Comparison of ENCODE assay signal across 18 cellular contexts in genomic region chr12:49944718-49945117, GRCh38. TPM values are rescaled to one million over a fixed set of nuclear protein-coding genes. Genes with fewer than 3 reads are reported as not detected.
DNase-seq lines count a peak whose midpoint lies in the region; ATAC-seq, FAIRE-seq and TF ChIP-seq lines count a peak whose summit lies in the region.
"Had no signal": no experiment of that assay in that cellular context is flagged by ENCODE, and none has a peak within 500 bp of the region (broad histone marks: within the 10 kb centered on the region; RNA-seq: fewer than 3 reads in every experiment).

No MANE protein-coding gene starts in this region.

- H3K36me3 Mint-ChIP-seq in natural killer cell treated with Interleukin-12 subunit alpha and Interleukin-12 subunit beta and Interleukin-15 and Interleukin-18, amount 100 ng/mL, for 72 hours = no peaks in the 10 kb centered on the region
- H3K36me3 Mint-ChIP-seq in natural killer cell = no peaks in the 10 kb centered on the region
- H3K36me3 Mint-ChIP-seq in immature natural killer cell = no peaks in the 10 kb centered on the region
- H3K36me3 Mint-ChIP-seq: stimulated activated memory B cell treated with anti-CD40 and anti-IgM and Interleukin-4, amounts not matched to agents 10 μg/mL and 1 μg/mL and 100 μg/mL, for 72 hours had no signal

- H3K4me3 ChIP-seq in RWPE2 (ENCODE audit: severe bottlenecking) (no peak overlapping the region), vagina (no peak overlapping the region)
- H3K4me3 ChIP-seq: mucosa of descending colon had no signal

- peaks cover 0 to 14% of the 10 kb centered on the region in 2 donors for H3K27me3 Mint-ChIP-seq in natural killer cell treated with Interleukin-12 subunit alpha and Interleukin-12 subunit beta and Interleukin-15 and Interleukin-18, amount 100 ng/mL, for 72 hours
- H3K27me3 Mint-ChIP-seq in natural killer cell (ENCODE audit: low read depth in 2 of 2) (peaks cover 12 to 15% of the 10 kb centered on the region in 2 donors), immature natural killer cell (ENCODE audit: low read depth in 3 of 3) (peaks cover 0 to 5% (median under 1%) of the 10 kb centered on the region in 3 donors)

- peak overlapping the region; percentile 80 for H3K4me3 Mint-ChIP-seq in natural killer cell treated with Interleukin-12 subunit alpha and Interleukin-12 subunit beta and Interleukin-15 and Interleukin-18, amount 100 ng/mL, for 72 hours
- no peak overlapping the region for H3K4me3 Mint-ChIP-seq in natural killer cell
- peak overlapping the region in 3 of 5 donors; percentile 87 to 89 (median 87) for H3K4me3 Mint-ChIP-seq in immature natural killer cell

- H3K4me1 Mint-ChIP-seq in natural killer cell treated with Interleukin-12 subunit alpha and Interleukin-12 subunit beta and Interleukin-15 and Interleukin-18, amount 100 ng/mL, for 72 hours (ENCODE audit: low read depth in 2 of 2) = peaks cover 14 to 20% of the 10 kb centered on the region in 2 donors
- peaks cover 14 to 23% of the 10 kb centered on the region in 2 donors for H3K4me1 Mint-ChIP-seq in natural killer cell
- H3K4me1 Mint-ChIP-seq in immature natural killer cell = peaks cover 7 to 14% of the 10 kb centered on the region in 2 donors

- H3K36me3 ChIP-seq in RWPE2 (ENCODE audit: low read depth) (no peaks in the 10 kb centered on the region), vagina (no peaks in the 10 kb centered on the region)
- H3K36me3 ChIP-seq: ascending aorta, tibial artery had no signal

- H3K4me1 ChIP-seq in RWPE2 (ENCODE audit: insufficient read depth, poor library complexity, severe bottlenecking) = peaks cover 4% of the 10 kb centered on the region
- H3K4me1 ChIP-seq in vagina = peaks cover 16% of the 10 kb centered on the region
- H3K4me1 ChIP-seq: ascending aorta had no signal

- no peak for FAIRE-seq in GM19239 (lab: Jason Lieb, UNC)

- H3K27ac ChIP-seq in RWPE2 (ENCODE audit: poor library complexity, severe bottlenecking) (no peak overlapping the region), vagina (peak overlapping the region; percentile 66)
- H3K27ac ChIP-seq: ascending aorta, KMS-11, VCaP had no signal

- no peak for ATAC-seq in natural killer cell treated with Interleukin-12 subunit alpha and Interleukin-12 subunit beta and Interleukin-15 and Interleukin-18, amount 100 ng/mL, for 72 hours
- ATAC-seq in natural killer cell (no peak), RWPE2 (ENCODE audit: low read depth) (no peak)

- H3K9me3 Mint-ChIP-seq in natural killer cell treated with Interleukin-12 subunit alpha and Interleukin-12 subunit beta and Interleukin-15 and Interleukin-18, amount 100 ng/mL, for 72 hours = no peaks in the 10 kb centered on the region
- H3K9me3 Mint-ChIP-seq in natural killer cell (no peaks in the 10 kb centered on the region), immature natural killer cell (no peaks in the 10 kb centered on the region)
- H3K9me3 Mint-ChIP-seq: stimulated activated memory B cell treated with anti-CD40 and anti-IgM and Interleukin-4, amounts not matched to agents 10 μg/mL and 1 μg/mL and 100 μg/mL, for 72 hours had no signal

- TF ChIP-seq POLR2A in vagina (IDR thresholded peaks at IDR 0.05) = no peak

- H3K27ac Mint-ChIP-seq in natural killer cell treated with Interleukin-12 subunit alpha and Interleukin-12 subunit beta and Interleukin-15 and Interleukin-18, amount 100 ng/mL, for 72 hours = peak overlapping the region; percentile 77 to 87
- H3K27ac Mint-ChIP-seq in natural killer cell (peak overlapping the region in 1 of 2 donors; percentile 86), immature natural killer cell (peak overlapping the region in 1 of 6 donors; percentile 87)

- intact Hi-C loops in natural killer cell (cut with micrococcal nuclease) (no loop called here), vagina (cut with DNase I) (no loop called here)

- no peak for TF ChIP-seq CTCF in natural killer cell (IDR thresholded peaks at IDR 0.05)
- no peak for TF ChIP-seq CTCF in RWPE2 (IDR thresholded peaks at IDR 0.05; ENCODE audit: poor library complexity, severe bottlenecking)
- no peak for TF ChIP-seq CTCF in vagina (IDR thresholded peaks at IDR 0.05)

- H3K9me3 ChIP-seq in RWPE2 (ENCODE audit: severe bottlenecking) (no peaks in the 10 kb centered on the region), vagina (no peaks in the 10 kb centered on the region)
- H3K9me3 ChIP-seq: ascending aorta, mucosa of descending colon, tibial artery had no signal

- no peak for DNase-seq in natural killer cell treated with Interleukin-12 subunit alpha and Interleukin-12 subunit beta and Interleukin-15 and Interleukin-18, amount 100 ng/mL, for 72 hours (ENCODE audit: low spot score)
- DNase-seq in natural killer cell (no peak), RWPE2 (ENCODE audit: low spot score) (peak; percentile 11), immature natural killer cell (no peak), vagina (ENCODE audit: extremely low spot score in 2 of 2) (no peak), GM19239 (ENCODE audit: insufficient read length, low spot score) (no peak), pons (ENCODE audit: low spot score) (no peak)
- no peak for DNase-seq in stimulated activated naive CD4-positive, alpha-beta T cell (lab: John Stamatoyannopoulos, UW)
- DNase-seq: glutamatergic neuron, mucosa of descending colon, NCI-H1105, NCI-H2107 had no signal

- H3K27me3 ChIP-seq in RWPE2 (ENCODE audit: insufficient read depth, poor library complexity, severe bottlenecking) = no peaks in the 10 kb centered on the region
- no peaks in the 10 kb centered on the region for H3K27me3 ChIP-seq in vagina
- H3K27me3 ChIP-seq: ascending aorta had no signal

RNA-seq across cellular contexts. Expression of gene AQP2, which starts 5.8 kb away (rescaled TPM):
- total RNA-seq in natural killer cell treated with Interleukin-12 subunit alpha and Interleukin-12 subunit beta and Interleukin-15 and Interleukin-18, amount 100 ng/mL, for 72 hours = not detected
- total RNA-seq in natural killer cell (not detected), vagina (not detected)
- not detected for polyA plus RNA-seq in immature natural killer cell
- total RNA-seq: ascending aorta, left lobe of liver, mucosa of descending colon had no signal

RNA-seq across cellular contexts. Expression of gene AQP5, which starts 17.0 kb away (rescaled TPM):
- not detected for total RNA-seq in natural killer cell treated with Interleukin-12 subunit alpha and Interleukin-12 subunit beta and Interleukin-15 and Interleukin-18, amount 100 ng/mL, for 72 hours
- not detected for total RNA-seq in natural killer cell
- not detected for polyA plus RNA-seq in immature natural killer cell
- total RNA-seq in vagina = not detected
- total RNA-seq: ascending aorta, left lobe of liver, mucosa of descending colon had no signal

RNA-seq across cellular contexts. Expression of gene AQP6, which starts 28.0 kb away (rescaled TPM):
- not detected for total RNA-seq in natural killer cell treated with Interleukin-12 subunit alpha and Interleukin-12 subunit beta and Interleukin-15 and Interleukin-18, amount 100 ng/mL, for 72 hours
- not detected for total RNA-seq in natural killer cell
- not detected for polyA plus RNA-seq in immature natural killer cell
- total RNA-seq in vagina = not detected
- total RNA-seq: ascending aorta had no signal

RNA-seq across cellular contexts. Expression of gene FAIM2, which starts 41.0 kb away (rescaled TPM):
- total RNA-seq in natural killer cell treated with Interleukin-12 subunit alpha and Interleukin-12 subunit beta and Interleukin-15 and Interleukin-18, amount 100 ng/mL, for 72 hours = under 1 TPM in 1 of 2 donors, not detected in 1; 0.50 TPM
- under 1 TPM in 2 of 3 donors, not detected in 1; 0.09 to 0.57 TPM for total RNA-seq in natural killer cell
- polyA plus RNA-seq in immature natural killer cell = 1 to 10 TPM in 1 of 3 donors, under 1 TPM in 1, not detected in 1; 0.77 to 1.8 TPM
- total RNA-seq in vagina = 19.4 TPM
- total RNA-seq: left lobe of liver had no signal
